ENCODE assay signal across 8 cellular contexts in the genomic region with DNA sequence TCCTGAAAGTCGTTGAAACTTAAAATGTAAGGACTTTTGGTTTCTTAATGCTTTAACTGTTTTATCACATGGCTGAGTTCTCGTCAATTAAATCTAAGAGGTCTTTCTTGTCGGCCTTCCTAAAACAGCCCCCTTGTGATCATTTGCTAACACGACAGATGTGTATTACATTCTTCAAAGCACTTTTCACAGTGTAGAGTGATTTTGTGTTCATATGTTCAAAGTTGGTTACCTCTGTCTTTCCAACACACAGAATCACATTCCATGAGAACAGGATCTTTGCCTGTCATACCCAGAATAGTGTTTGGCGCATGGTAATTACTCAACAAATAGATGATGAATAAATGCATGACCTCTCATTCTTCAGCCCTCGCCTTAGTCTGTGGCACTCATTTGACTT. TPM values are rescaled to one million over a fixed set of nuclear protein-coding genes. Genes with fewer than 3 reads are reported as not detected.
DNase-seq lines count a peak whose midpoint lies in the region; ATAC-seq and TF ChIP-seq lines count a peak whose summit lies in the region.

No MANE protein-coding gene starts in this region.

- TF ChIP-seq POLR2A in upper lobe of left lung (IDR thresholded peaks at IDR 0.05), result no peak

- H3K4me2 ChIP-seq in SU-DHL-6 (ENCODE audit: low read depth, low read length, poor library complexity, severe bottlenecking), result peak overlapping the region; percentile 87

- H3K4me3 ChIP-seq in cardiac muscle cell, result peak overlapping the region; percentile 95
- H3K4me3 ChIP-seq in SU-DHL-6 (ENCODE audit: insufficient read depth, low read length, poor library complexity, severe bottlenecking), result peak overlapping the region; percentile 80
- H3K4me3 ChIP-seq in iPS-18c (ENCODE audit: insufficient read depth, low read depth, low read length), result peak overlapping the region; percentile 93; the same call in 1 of the 2 replicates
- peak overlapping the region in 3 of 4 donors; percentile 54 to 83 (median 67) for H3K4me3 ChIP-seq in upper lobe of left lung

- peak overlapping the region; percentile 83 for H3K9ac ChIP-seq in SU-DHL-6 (ENCODE audit: low read length)

- no peaks in the 10 kb centered on the region for H3K9me3 ChIP-seq in cardiac muscle cell (ENCODE audit: low read depth)
- H3K9me3 ChIP-seq in SU-DHL-6 (ENCODE audit: insufficient read depth, low read length), result no peaks in the 10 kb centered on the region
- H3K9me3 ChIP-seq in iPS-18c (ENCODE audit: control insufficient read depth, insufficient read depth, low read length), result no peaks in the 10 kb centered on the region
- no peaks in the 10 kb centered on the region for H3K9me3 ChIP-seq in upper lobe of left lung

- intact Hi-C loops in left ventricle myocardium superior (cut with micrococcal nuclease), result no loop called here

- peak; percentile 15 to 40 for DNase-seq in cardiac muscle cell (ENCODE audit: low read depth in 1 of 2, low spot score in 1 of 2)
- DNase-seq in left ventricle myocardium superior, result no peak
- no peak for DNase-seq in upper lobe of left lung
- DNase-seq in SHP77 (lab: John Stamatoyannopoulos, UW), result no peak
- DNase-seq in HK-2 (ENCODE audit: unreplicated experiment), result no peak

- peaks cover 5% of the 10 kb centered on the region; the same call in 1 of the 2 replicates for H4K20me1 ChIP-seq in SU-DHL-6 (ENCODE audit: low read depth, low read length)

- WGBS in upper lobe of left lung, 2 donors, result 20 to 26% methylated on average over 6 of the region's 6 CpGs

- H2AFZ ChIP-seq in SU-DHL-6 (ENCODE audit: low read depth, low read length, severe bottlenecking), result peak overlapping the region; percentile 91

- no peaks in the 10 kb centered on the region for H3F3A ChIP-seq in SU-DHL-6 (ENCODE audit: insufficient read depth)

- ATAC-seq in left ventricle myocardium superior (no peak), upper lobe of left lung (ENCODE audit: low FRiP score in 2 of 2) (no peak), HG03280 (IDR thresholded peaks at IDR 0.05; ENCODE audit: unreplicated experiment) (no peak)

- H3K27ac ChIP-seq in cardiac muscle cell, result peak overlapping the region; percentile 97
- 0 out of 2 replicates have a peak overlapping the region, but pooled peaks have one; percentile 14 for H3K27ac ChIP-seq in SU-DHL-6 (ENCODE audit: low read depth, low read length)
- H3K27ac ChIP-seq in upper lobe of left lung, result peak overlapping the region in 2 of 4 donors; percentile 82 to 84

- H3K79me2 ChIP-seq in SU-DHL-6 (ENCODE audit: insufficient read depth, low read length), result peaks cover 59% of the 10 kb centered on the region

- H3K36me3 ChIP-seq in cardiac muscle cell (no peaks in the 10 kb centered on the region), SU-DHL-6 (ENCODE audit: low read length) (no peaks in the 10 kb centered on the region), upper lobe of left lung (no peaks in the 10 kb centered on the region)

- no peak for TF ChIP-seq EP300 in upper lobe of left lung (IDR thresholded peaks at IDR 0.05)

- no peaks in the 10 kb centered on the region for H3K9me2 ChIP-seq in SU-DHL-6 (replicated peaks; ENCODE audit: insufficient read depth, low read length)

- peak; percentile 17 for TF ChIP-seq CTCF in cardiac muscle cell (IDR thresholded peaks at IDR 0.05; ENCODE audit: low read depth, low read length)
- TF ChIP-seq CTCF in SU-DHL-6 (IDR thresholded peaks at IDR 0.05; ENCODE audit: insufficient read depth, low read length, poor library complexity, severe bottlenecking), result peak; percentile 27
- peak in 1 of 6 experiments; percentile 15 for TF ChIP-seq CTCF in upper lobe of left lung (IDR thresholded peaks at IDR 0.05)

- H3K27me3 ChIP-seq in cardiac muscle cell (no peaks in the 10 kb centered on the region), SU-DHL-6 (ENCODE audit: low read length) (no peaks in the 10 kb centered on the region), upper lobe of left lung (no peaks in the 10 kb centered on the region)

- H3K4me1 ChIP-seq in cardiac muscle cell (ENCODE audit: low read depth) (peaks cover 8% of the 10 kb centered on the region), upper lobe of left lung (peaks cover 11 to 28% (median 17%) of the 10 kb centered on the region in 4 donors)

RNA-seq across cellular contexts. Expression of a gene that starts 1.1 kb away (rescaled TPM):
- total RNA-seq in cardiac muscle cell, result 14.5 and 15.5 TPM in 2 replicates
- 21.3 and 24.8 TPM in 2 replicates for polyA plus RNA-seq in cardiac muscle cell
- 22.8 TPM for total RNA-seq in left ventricle myocardium superior
- 10 to 100 TPM; 10.2 to 29.3 (median 18.2) TPM for total RNA-seq in upper lobe of left lung

Comparison
In these comparisons a context has a peak if more than half of its experiments do, and no peak if none do; other contexts are left out.
1. DNase-seq: peak in cardiac muscle cell (2 of 2); none in left ventricle myocardium superior (single experiment), upper lobe of left lung (0 of 2), SHP77 (0 of 2) and HK-2 (single experiment).
2. Peak in every context shown above with its lines, with median percentiles within 50 percentile points of each other: H3K4me3 ChIP-seq.